ENCODE assay signal across 13 cellular contexts in genomic region chr21:26148834-26149354, GRCh38. TPM values are rescaled to one million over a fixed set of nuclear protein-coding genes. Genes with fewer than 3 reads are reported as not detected.
DNase-seq lines count a peak whose midpoint lies in the region; ATAC-seq and TF ChIP-seq lines count a peak whose summit lies in the region.
"Had no signal": no experiment of that assay in that cellular context is flagged by ENCODE, and none has a peak within 500 bp of the region (broad histone marks: within the 10 kb centered on the region; RNA-seq: fewer than 3 reads in every experiment).

No MANE protein-coding gene starts in this region.

- POLR2A ChIA-PET in activated CD4-positive, alpha-beta T cell treated with anti-CD3 and anti-CD28 coated beads, Interleukin-2, amount 10 ng/mL, durations not matched to agents 7 days and 5 days (lab: Charles Lee), result no interaction called here

- H3K27ac Mint-ChIP-seq in type B pancreatic cell, result peak overlapping the region; percentile 37
- no peak overlapping the region for H3K27ac Mint-ChIP-seq in activated CD4-positive, alpha-beta T cell treated with anti-CD3 and anti-CD28 coated beads, Interleukin-2, amount 10 ng/mL, durations not matched to agents 7 days and 5 days
- H3K27ac Mint-ChIP-seq: T-helper 1 cell treated with Interleukin-12 subunit alpha and Interleukin-12 subunit beta and Interleukin-4 antibody, amounts not matched to agents 30 μg/mL and 1 μg/mL, for 36 hours had no signal

- H3K9me3 Mint-ChIP-seq in type B pancreatic cell, result no peaks in the 10 kb centered on the region
- H3K9me3 Mint-ChIP-seq in activated CD4-positive, alpha-beta T cell treated with anti-CD3 and anti-CD28 coated beads, Interleukin-2, amount 10 ng/mL, durations not matched to agents 7 days and 5 days, result no peaks in the 10 kb centered on the region
- H3K9me3 Mint-ChIP-seq: T-helper 1 cell treated with Interleukin-12 subunit alpha and Interleukin-12 subunit beta and Interleukin-4 antibody, amounts not matched to agents 30 μg/mL and 1 μg/mL, for 36 hours had no signal

- no peaks in the 10 kb centered on the region for H3K27me3 Mint-ChIP-seq in type B pancreatic cell
- H3K27me3 Mint-ChIP-seq in activated CD4-positive, alpha-beta T cell treated with anti-CD3 and anti-CD28 coated beads, Interleukin-2, amount 10 ng/mL, durations not matched to agents 7 days and 5 days, result no peaks in the 10 kb centered on the region
- H3K27me3 Mint-ChIP-seq: naive thymus-derived CD4-positive, alpha-beta T cell had no signal

- TF ChIP-seq CTCF in choroid plexus epithelial cell (conservative IDR thresholded peaks at IDR 0.05; ENCODE audit: low read depth, low read length) (no peak), type B pancreatic cell (conservative IDR thresholded peaks at IDR 0.05) (no peak)

- H3K36me3 Mint-ChIP-seq in type B pancreatic cell, result peaks cover 26% of the 10 kb centered on the region
- H3K36me3 Mint-ChIP-seq in activated CD4-positive, alpha-beta T cell treated with anti-CD3 and anti-CD28 coated beads, Interleukin-2, amount 10 ng/mL, durations not matched to agents 7 days and 5 days (ENCODE audit: low read depth), result peaks cover 4% of the 10 kb centered on the region

- CTCF ChIA-PET in activated CD4-positive, alpha-beta T cell treated with anti-CD3 and anti-CD28 coated beads, Interleukin-2, amount 10 ng/mL, durations not matched to agents 7 days and 5 days (lab: Charles Lee), result interaction anchor here (0.7 to 1.7 kb wide), 2 partner anchors 10 to 22 kb away, joined by 3 read pairs; partner anchors contain the start of gene APP

- H3K4me3 Mint-ChIP-seq in type B pancreatic cell, result no peak overlapping the region
- H3K4me3 Mint-ChIP-seq in activated CD4-positive, alpha-beta T cell treated with anti-CD3 and anti-CD28 coated beads, Interleukin-2, amount 10 ng/mL, durations not matched to agents 7 days and 5 days, result no peak overlapping the region
- H3K4me3 Mint-ChIP-seq: T-helper 1 cell treated with Interleukin-12 subunit alpha and Interleukin-12 subunit beta and Interleukin-4 antibody, amounts not matched to agents 30 μg/mL and 1 μg/mL, for 36 hours had no signal

- DNase-seq in Right ventricle myocardium superior, result no peak
- DNase-seq in cardiac septum (ENCODE audit: low spot score), result no peak
- peak; percentile 48 for DNase-seq in choroid plexus epithelial cell (ENCODE audit: low read depth)
- DNase-seq in islet precursor cell, result peak; percentile 75
- DNase-seq in type B pancreatic cell (ENCODE audit: extremely low spot score, unreplicated experiment), result no peak
- DNase-seq in activated CD4-positive, alpha-beta T cell treated with anti-CD3 and anti-CD28 coated beads, Interleukin-2, amount 10 ng/mL, durations not matched to agents 7 days and 5 days, result no peak
- no peak for DNase-seq in stimulated activated CD4-positive, alpha-beta T cell treated with anti-CD3 and anti-CD28 coated beads, Interleukin-15, amount 100 ng/mL, for 24 hours
- DNase-seq: activated effector memory CD4-positive, alpha-beta T cell treated with anti-CD3 and anti-CD28 coated beads, Interleukin-2, amount 50 U/mL, for 16 hours; naive thymus-derived CD4-positive, alpha-beta T cell; NCI-H1694 had no signal

- H3K4me1 Mint-ChIP-seq in type B pancreatic cell (ENCODE audit: unreplicated experiment), result peaks cover 34% of the 10 kb centered on the region
- H3K4me1 Mint-ChIP-seq in activated CD4-positive, alpha-beta T cell treated with anti-CD3 and anti-CD28 coated beads, Interleukin-2, amount 10 ng/mL, durations not matched to agents 7 days and 5 days, result peaks cover 18% of the 10 kb centered on the region

- ATAC-seq in Right ventricle myocardium superior (ENCODE audit: poor library complexity), result peak; percentile 30
- ATAC-seq in GM21390 (IDR thresholded peaks at IDR 0.05; ENCODE audit: unreplicated experiment), result no peak
- ATAC-seq: esophagus mucosa; naive thymus-derived CD4-positive, alpha-beta T cell had no signal

- no peak overlapping the region for H3K4me3 ChIP-seq in choroid plexus epithelial cell (ENCODE audit: low read depth, low read length)

- intact Hi-C loops in Right ventricle myocardium superior (cut with DNase I), result no loop called here
- intact Hi-C loops in cardiac septum (cut with DNase I), result no loop called here

RNA-seq across cellular contexts. Expression of gene APP, which starts 21.7 kb away (rescaled TPM):
- total RNA-seq in Right ventricle myocardium superior, result 292 TPM
- 334 TPM for total RNA-seq in cardiac septum
- 329 and 415 TPM in 2 replicates for total RNA-seq in type B pancreatic cell (ENCODE audit: low replicate concordance)
- 10 to 100 TPM; 31.0 to 31.4 TPM for total RNA-seq in activated CD4-positive, alpha-beta T cell treated with anti-CD3 and anti-CD28 coated beads, Interleukin-2, amount 10 ng/mL, durations not matched to agents 7 days and 5 days

Comparison
In these comparisons a context has a peak if more than half of its experiments do, and no peak if none do; other contexts are left out.
1. DNase-seq: peak in choroid plexus epithelial cell (single experiment) and islet precursor cell (single experiment); none in Right ventricle myocardium superior (single experiment), cardiac septum (single experiment), type B pancreatic cell (single experiment), activated CD4-positive, alpha-beta T cell treated with anti-CD3 and anti-CD28 coated beads, Interleukin-2, amount 10 ng/mL, durations not matched to agents 7 days and 5 days (single experiment) and stimulated activated CD4-positive, alpha-beta T cell treated with anti-CD3 and anti-CD28 coated beads, Interleukin-15, amount 100 ng/mL, for 24 hours (single experiment).